ENCODE assay signal across 10 cellular contexts in the genomic region with DNA sequence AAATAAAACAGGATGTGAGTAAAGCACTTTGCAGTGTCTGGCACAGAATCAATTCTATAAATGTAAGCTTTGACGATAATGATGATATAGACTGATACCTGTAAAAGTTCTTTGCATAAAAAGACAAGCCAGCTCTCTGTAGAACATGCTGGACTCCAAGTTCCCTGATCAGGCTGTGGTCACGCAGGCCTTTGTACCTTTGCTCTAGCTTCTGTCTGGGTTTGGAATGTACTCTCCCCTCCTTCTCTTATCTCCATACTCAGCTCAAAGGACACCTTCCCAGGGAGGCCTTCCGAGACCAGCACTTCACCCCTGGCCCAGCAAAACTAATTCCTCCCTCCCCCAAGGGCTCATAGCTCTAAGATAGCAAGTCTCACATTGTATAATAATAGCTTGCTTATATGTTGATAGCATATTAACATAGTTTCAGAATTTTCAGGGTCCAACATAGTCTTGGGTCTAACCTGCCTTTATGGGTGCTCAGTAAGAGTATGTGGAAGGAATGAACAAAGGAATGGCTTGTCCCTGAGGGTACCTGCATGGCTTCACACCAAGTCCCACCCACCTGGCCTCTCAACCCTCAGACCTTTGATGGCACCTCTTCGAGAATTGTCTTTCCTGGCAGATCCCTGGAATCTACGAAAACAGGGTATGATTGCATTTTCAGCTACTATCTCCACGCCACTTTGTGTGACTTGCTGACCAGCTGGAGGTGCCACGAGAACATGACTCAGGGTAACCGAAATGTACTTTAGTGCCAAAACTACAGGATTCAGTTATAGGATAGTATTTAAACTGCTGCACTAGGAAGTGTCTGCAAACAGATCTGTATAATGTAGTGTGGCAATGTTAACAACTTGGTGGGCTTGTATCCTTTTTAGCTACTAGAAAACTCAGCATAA. TPM values are rescaled to one million over a fixed set of nuclear protein-coding genes. Genes with fewer than 3 reads are reported as not detected.
DNase-seq lines count a peak whose midpoint lies in the region; ATAC-seq and TF ChIP-seq lines count a peak whose summit lies in the region.
"Had no signal": no experiment of that assay in that cellular context is flagged by ENCODE, and none has a peak within 500 bp of the region (broad histone marks: within the 10 kb centered on the region; RNA-seq: fewer than 3 reads in every experiment).

No MANE protein-coding gene starts in this region.

- H3K27me3 ChIP-seq in heart right ventricle: no peaks in the 10 kb centered on the region

- H3K4me1 ChIP-seq in heart right ventricle: peaks cover 0 to 55% (median 24%) of the 10 kb centered on the region in 9 donors

- WGBS in heart right ventricle, 2 donors: 67 to 68% methylated on average over 8 of the region's 8 CpGs

- intact Hi-C loops in heart right ventricle (cut with DNase I): no loop called here

- H3K4me3 ChIP-seq in heart right ventricle: no peak overlapping the region

- TF ChIP-seq CTCF in heart right ventricle (IDR thresholded peaks at IDR 0.05): peak in 1 of 9 donors; percentile 14

- no peaks in the 10 kb centered on the region for H3K36me3 ChIP-seq in heart right ventricle

- peak; percentile 31 for DNase-seq in H4 (ENCODE audit: low spot score)
- DNase-seq in amniotic epithelial cell (ENCODE audit: low read depth): peak; percentile 31
- no peak for DNase-seq in heart right ventricle
- peak; percentile 59 for DNase-seq in renal cortical epithelial cell (ENCODE audit: low read depth)
- DNase-seq in activated CD4-positive, alpha-beta T cell treated with anti-CD3 and anti-CD28 coated beads, Interleukin-2, amount 50 U/mL, for 4 hours: no peak
- DNase-seq: DMS 273 treated with DMSO at 0.1 percent for 48 hours, NCI-H187 had no signal

- no peaks in the 10 kb centered on the region for H3K9me3 ChIP-seq in heart right ventricle

- H3K27ac ChIP-seq in heart right ventricle: peak overlapping the region in 9 of 10 donors; percentile 39 to 74 (median 63)

- ATAC-seq in heart right ventricle (peak in 4 of 8 donors; percentile 13 to 78 (median 62)), HG02970 (IDR thresholded peaks at IDR 0.05; ENCODE audit: low FRiP score, unreplicated experiment) (no peak), GM18519 (IDR thresholded peaks at IDR 0.05; ENCODE audit: low FRiP score, unreplicated experiment) (no peak), GM19395 (IDR thresholded peaks at IDR 0.05; ENCODE audit: unreplicated experiment) (no peak)

RNA-seq across cellular contexts. Expression of a gene that starts 41.7 kb away (rescaled TPM):
- total RNA-seq in H4 (2014; rRNA removed; shearing (Covaris generic)): 9.2 and 12.3 TPM in 2 replicates
- 100 to 1,000 TPM in 1 of 10 donors, 10 to 100 TPM in 7, 1 to 10 TPM in 2; 9.2 to 106 (median 18.0) TPM for total RNA-seq in heart right ventricle
- 10 to 100 TPM in 1 of 2 donors, 1 to 10 TPM in 1; 9.4 to 10.8 TPM for polyA plus RNA-seq in heart right ventricle
- 6.6 and 9.9 TPM in 2 replicates for total RNA-seq in renal cortical epithelial cell

Comparison
In these comparisons a context has a peak if more than half of its experiments do, and no peak if none do; other contexts are left out.
1. DNase-seq: peak in H4 (single experiment), amniotic epithelial cell (single experiment) and renal cortical epithelial cell (single experiment); none in heart right ventricle (0 of 2) and activated CD4-positive, alpha-beta T cell treated with anti-CD3 and anti-CD28 coated beads, Interleukin-2, amount 50 U/mL, for 4 hours (0 of 2).